ENCODE assay signal across 19 cellular contexts in the genomic region with DNA sequence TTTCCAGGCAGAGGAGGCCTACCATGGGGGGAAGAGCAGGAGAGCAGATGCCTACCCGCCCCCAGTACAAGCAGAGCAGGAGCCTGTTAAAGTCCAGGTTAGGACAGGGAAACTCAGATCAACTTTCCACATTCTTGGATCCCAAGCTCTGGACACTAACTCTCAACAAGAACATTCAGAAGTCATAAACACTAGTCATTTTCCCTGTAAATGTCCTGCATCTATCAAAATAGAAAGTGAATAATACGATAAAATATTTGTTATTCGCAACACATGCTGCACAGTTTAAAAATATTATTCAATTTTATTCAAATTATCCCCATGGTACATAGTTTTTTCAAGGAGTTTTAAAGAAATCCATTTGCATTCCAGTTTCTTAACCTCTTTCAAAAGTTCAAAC.
"Had no signal": no experiment of that assay in that cellular context is flagged by ENCODE, and none has a peak within 500 bp of the region (broad histone marks: within the 10 kb centered on the region; RNA-seq: fewer than 3 reads in every experiment).

No MANE protein-coding gene starts in this region.

- H3K27me3 ChIP-seq: dorsolateral prefrontal cortex, esophagus muscularis mucosa, ovary, right atrium auricular region, stomach, transverse colon had no signal

- H3K27me3 Mint-ChIP-seq: naive thymus-derived CD4-positive, alpha-beta T cell had no signal

- H3K9me3 ChIP-seq: transverse colon had no signal

- DNase-seq: cortex of kidney; dorsolateral prefrontal cortex; effector CD8-positive, alpha-beta T cell; foreskin melanocyte; head of caudate nucleus; hippocampal formation; kidney glomerular epithelial cell; naive thymus-derived CD4-positive, alpha-beta T cell; nephron progenitor cell; ovary; small intestine; stimulated activated CD4-positive, alpha-beta T cell treated with anti-CD3 and anti-CD28 coated beads, Interleukin-12 subunit alpha, Interleukin-12 subunit beta, amount 100 ng/mL, for 4 hours; stimulated activated naive CD4-positive, alpha-beta T cell; stomach; substantia nigra; transverse colon had no signal

- H3K4me1 ChIP-seq: esophagus muscularis mucosa, right atrium auricular region, stomach, transverse colon had no signal

- H3K4me3 ChIP-seq: dorsolateral prefrontal cortex, esophagus muscularis mucosa, ovary, right atrium auricular region, stomach, thoracic aorta, transverse colon had no signal

- H3K4me3 Mint-ChIP-seq: naive thymus-derived CD4-positive, alpha-beta T cell; nephron progenitor cell had no signal

- H3K27ac ChIP-seq: dorsolateral prefrontal cortex, esophagus muscularis mucosa, ovary, right atrium auricular region, stomach, thoracic aorta, transverse colon had no signal

- ATAC-seq: naive thymus-derived CD4-positive, alpha-beta T cell had no signal

- H3K4me1 Mint-ChIP-seq: naive thymus-derived CD4-positive, alpha-beta T cell; nephron progenitor cell had no signal

- H3K27ac Mint-ChIP-seq: naive thymus-derived CD4-positive, alpha-beta T cell; nephron progenitor cell had no signal

- H3K36me3 ChIP-seq: esophagus muscularis mucosa, ovary, right atrium auricular region, stomach, thoracic aorta, transverse colon had no signal
